In the genomic region with DNA sequence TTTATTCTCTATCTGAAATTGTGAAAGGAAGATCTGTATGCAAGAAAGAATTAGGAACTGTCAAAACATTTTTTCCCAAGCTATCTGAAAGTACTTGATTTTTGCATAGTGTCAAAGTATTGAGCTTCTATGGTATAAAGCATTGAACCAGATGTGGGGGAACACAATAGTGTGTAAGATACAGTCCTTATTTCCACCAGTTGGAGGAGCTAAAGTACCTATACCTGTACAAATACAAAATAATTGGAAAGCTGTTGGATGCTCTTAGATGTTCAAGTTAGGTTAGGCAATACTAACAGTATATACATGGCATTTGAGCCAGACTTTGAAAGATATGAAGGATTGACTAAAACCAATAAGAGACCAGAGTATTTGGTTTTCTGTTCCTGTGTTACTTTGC, we compare ENCODE assay signal across 8 cellular contexts.
DNase-seq lines count a peak whose midpoint lies in the region; ATAC-seq and TF ChIP-seq lines count a peak whose summit lies in the region.

No MANE protein-coding gene starts in this region.

- no peak overlapping the region for H3K27ac ChIP-seq in upper lobe of left lung

- no peak for TF ChIP-seq EP300 in upper lobe of left lung (IDR thresholded peaks at IDR 0.05)

- H3K36me3 Mint-ChIP-seq in Calu3 (ENCODE audit: insufficient read depth, unreplicated experiment) (no peaks in the 10 kb centered on the region), chondrocyte (ENCODE audit: low read depth) (no peaks in the 10 kb centered on the region)

- no peak for TF ChIP-seq POLR2A in upper lobe of left lung (IDR thresholded peaks at IDR 0.05)

- BruUV-seq in Calu3 (replicated peaks; lab: Mats Ljungman, UMichigan) = no TSS peak

- H3K36me3 ChIP-seq in upper lobe of left lung = no peaks in the 10 kb centered on the region

- no peaks in the 10 kb centered on the region for H3K9me3 ChIP-seq in upper lobe of left lung

- intact Hi-C loops in Calu3 (cut with micrococcal nuclease; ENCODE audit: unreplicated experiment) = loop anchor here (2.0 to 5.0 kb wide), 5 partner anchors 140 to 468 kb away; partner anchors contain the start of gene NMD3

- H3K27me3 Mint-ChIP-seq in Calu3 (ENCODE audit: unreplicated experiment) = no peaks in the 10 kb centered on the region
- H3K27me3 Mint-ChIP-seq in chondrocyte (ENCODE audit: low read depth) = peaks cover 2% of the 10 kb centered on the region

- DNase-seq in Calu3 = no peak
- peak; percentile 10 for DNase-seq in HT-29 (ENCODE audit: low spot score)
- DNase-seq in chondrocyte (ENCODE audit: low spot score) = no peak
- no peak for DNase-seq in upper lobe of left lung
- no peak for DNase-seq in stimulated activated CD4-positive, alpha-beta T cell treated with anti-CD3 and anti-CD28 coated beads, Interleukin-12 subunit alpha, Interleukin-12 subunit beta, amount 100 ng/mL, for 4 hours
- no peak for DNase-seq in NCI-H1048 (lab: John Stamatoyannopoulos, UW)
- no peak for DNase-seq in activated T-cell treated with anti-CD3 and anti-CD28 coated beads, Interleukin-2, amount 50 U/mL, for 1 hour

- H3K4me1 ChIP-seq in upper lobe of left lung = no peaks in the 10 kb centered on the region

- H3K27me3 ChIP-seq in upper lobe of left lung = no peaks in the 10 kb centered on the region

- H3K27ac Mint-ChIP-seq in Calu3 (ENCODE audit: unreplicated experiment) (no peak overlapping the region), chondrocyte (ENCODE audit: unreplicated experiment) (no peak overlapping the region)

- H3K9me3 Mint-ChIP-seq in Calu3 (ENCODE audit: low read depth, unreplicated experiment) = no peaks in the 10 kb centered on the region
- H3K9me3 Mint-ChIP-seq in chondrocyte (ENCODE audit: low read depth) = no peaks in the 10 kb centered on the region

- ATAC-seq in GM19395 (IDR thresholded peaks at IDR 0.05; ENCODE audit: unreplicated experiment) = peak; percentile 90
- ATAC-seq in upper lobe of left lung (ENCODE audit: low FRiP score in 2 of 2) = peak in 1 of 2 donors; percentile 51

- peak; percentile 52 for TF ChIP-seq CTCF in Calu3 (IDR thresholded peaks at IDR 0.05; ENCODE audit: unreplicated experiment)
- TF ChIP-seq CTCF in chondrocyte (IDR thresholded peaks at IDR 0.05) = peak; percentile 69
- TF ChIP-seq CTCF in upper lobe of left lung (IDR thresholded peaks at IDR 0.05) = peak in 4 of 6 experiments; percentile 18 to 46 (median 36)

- H3K4me3 Mint-ChIP-seq in Calu3 (ENCODE audit: low read depth, unreplicated experiment) (no peak overlapping the region), chondrocyte (ENCODE audit: unreplicated experiment) (no peak overlapping the region)

- H3K4me1 Mint-ChIP-seq in Calu3 (ENCODE audit: low read depth, unreplicated experiment) (no peaks in the 10 kb centered on the region), chondrocyte (ENCODE audit: low read depth) (peaks cover 9% of the 10 kb centered on the region)

- H3K4me3 ChIP-seq in upper lobe of left lung = no peak overlapping the region

- CTCF ChIA-PET in Calu3 (lab: Charles Lee) = interaction anchor here (0.5 to 1.8 kb wide), 17 partner anchors 9 to 466 kb away, joined by 3 to 9 read pairs (median 4); partner anchors contain the start of genes B3GALNT1 and NMD3
